In genomic region chr3:71102111-71103039, GRCh38 we compare ENCODE assay signal across 10 cellular contexts.
DNase-seq lines count a peak whose midpoint lies in the region; ATAC-seq, FAIRE-seq and TF ChIP-seq lines count a peak whose summit lies in the region.
"Had no signal": no experiment of that assay in that cellular context is flagged by ENCODE, and none has a peak within 500 bp of the region (broad histone marks: within the 10 kb centered on the region; RNA-seq: fewer than 3 reads in every experiment).

No MANE protein-coding gene starts in this region.

- CTCF ChIA-PET in K562 (lab: Yijun Ruan, JAX; ENCODE audit: low intra/inter-chr PET ratio) = no interaction called here

- no peaks in the 10 kb centered on the region for H4K20me1 ChIP-seq in K562 (replicated peaks; ENCODE audit: control insufficient read depth, insufficient read depth, low read length)

- no peak for ATAC-seq in K562
- peak; percentile 73 to 74 for ATAC-seq in lower lobe of right lung
- ATAC-seq in HG03432 (IDR thresholded peaks at IDR 0.05; ENCODE audit: unreplicated experiment) = no peak
- no peak for ATAC-seq in GM19035 (IDR thresholded peaks at IDR 0.05; ENCODE audit: unreplicated experiment)

- no peaks in the 10 kb centered on the region for H3K9me1 ChIP-seq in K562 (ENCODE audit: control insufficient read depth, insufficient read depth, low read length)

- peaks cover 10% of the 10 kb centered on the region for H3K36me3 Mint-ChIP-seq in IgD-negative memory B cell

- no peak overlapping the region for H3K4me2 ChIP-seq in K562 (ENCODE audit: insufficient read depth, low read length)

- POLR2A ChIA-PET in K562 (lab: Yijun Ruan, JAX) = interaction anchor here (1.0 kb wide), 1 partner anchor 17 kb away, joined by 4 read pairs; no protein-coding TSS in a partner anchor

- TF ChIP-seq EP300 in K562 (IDR thresholded peaks at IDR 0.05; ENCODE audit: low read length) = no peak

- H2AFZ ChIP-seq in K562 (ENCODE audit: low read depth, low read length) = no peak overlapping the region

- H3K36me3 ChIP-seq in K562 (ENCODE audit: control insufficient read depth, insufficient read depth, low read length) = peaks cover 8% of the 10 kb centered on the region; the same call in 2 of the 3 replicates
- H3K36me3 ChIP-seq in lower lobe of right lung = no peaks in the 10 kb centered on the region
- peaks cover 0 to 43% (median 4%) of the 10 kb centered on the region in 6 donors for H3K36me3 ChIP-seq in spleen
- H3K36me3 ChIP-seq: ovary had no signal

- no peak overlapping the region for H3K9ac ChIP-seq in K562 (ENCODE audit: insufficient read depth in 1 of 2, low read depth in 2 of 2, low read length in 2 of 2)

- no peaks in the 10 kb centered on the region for H3K9me3 Mint-ChIP-seq in IgD-negative memory B cell

- peak overlapping the region in 3 of 4 donors; percentile 56 to 75 (median 65) for H3K4me3 Mint-ChIP-seq in IgD-negative memory B cell

- TF ChIP-seq CTCF in K562 (IDR thresholded peaks at IDR 0.05 in 2 of 3, conservative IDR thresholded peaks at IDR 0.05 in 1 of 3; ENCODE audit: insufficient read depth in 2 of 3, low read depth in 1 of 3, low read length in 3 of 3) (no peak), lower lobe of right lung (IDR thresholded peaks at IDR 0.05) (no peak), spleen (IDR thresholded peaks at IDR 0.05 in 8 of 11, conservative IDR thresholded peaks at IDR 0.05 in 3 of 11) (no peak)

- no TSS peak for BruUV-seq in K562 (replicated peaks; lab: Mats Ljungman, UMichigan)

- H3K4me1 ChIP-seq in K562 (replicated peaks in 1 of 2; ENCODE audit: control insufficient read depth in 2 of 2, insufficient read depth in 2 of 2, low read length in 2 of 2) = peaks cover 0 to 6% of the 10 kb centered on the region in 2 experiments; a peak in 3 of 5 replicates
- peaks cover 56% of the 10 kb centered on the region for H3K4me1 ChIP-seq in lower lobe of right lung
- peaks cover 5 to 100% (median 50%) of the 10 kb centered on the region in 6 donors for H3K4me1 ChIP-seq in spleen

- intact Hi-C loops in K562 (cut with micrococcal nuclease) (no loop called here), lower lobe of right lung (cut with DNase I) (no loop called here), spleen (cut with DNase I; ENCODE audit: low total_unique reads) (no loop called here)

- H3K9me3 ChIP-seq in K562 (replicated peaks; ENCODE audit: control insufficient read depth, insufficient read depth, low read depth, low read length) (no peaks in the 10 kb centered on the region), lower lobe of right lung (no peaks in the 10 kb centered on the region), spleen (no peaks in the 10 kb centered on the region)
- H3K9me3 ChIP-seq: ovary had no signal

- peaks cover 7% of the 10 kb centered on the region; the same call in 1 of the 3 replicates for H3K79me2 ChIP-seq in K562 (ENCODE audit: control insufficient read depth, insufficient read depth, low read length)

- H3K27me3 ChIP-seq in K562 (ENCODE audit: control insufficient read depth in 2 of 2, insufficient read depth in 2 of 2, low read length in 2 of 2) (no peaks in the 10 kb centered on the region), lower lobe of right lung (ENCODE audit: low read depth) (no peaks in the 10 kb centered on the region), spleen (replicated peaks in 1 of 7) (no peaks in the 10 kb centered on the region)
- H3K27me3 ChIP-seq: ovary had no signal

- TF ChIP-seq POLR2A in K562 (conservative IDR thresholded peaks at IDR 0.05) (no peak), spleen (IDR thresholded peaks at IDR 0.05) (no peak)

- peaks cover 43 to 74% (median 60%) of the 10 kb centered on the region in 3 donors for H3K4me1 Mint-ChIP-seq in IgD-negative memory B cell

- H3K27ac ChIP-seq in K562 (ENCODE audit: extremely low read depth, low read depth, low read length) = no peak overlapping the region
- H3K27ac ChIP-seq in lower lobe of right lung = peak overlapping the region; percentile 59
- peak overlapping the region in 4 of 8 donors; percentile 7 to 51 (median 23) for H3K27ac ChIP-seq in spleen
- H3K27ac ChIP-seq: ovary had no signal

- WGBS in K562 (ENCODE audit: insufficient coverage, low coverage, missing lambda C conversion rate) = 81% methylated on average over 11 of the region's 11 CpGs
- WGBS in spleen, 5 donors = 60 to 83% (median 64%) methylated on average over 11 of the region's 11 CpGs

- H3K27me3 Mint-ChIP-seq in IgD-negative memory B cell = no peaks in the 10 kb centered on the region

- TF ChIP-seq RAD21 in K562 (CRISPR knock-in tag; conservative IDR thresholded peaks at IDR 0.05 in 1 of 2, IDR thresholded peaks at IDR 0.05 in 1 of 2) = no peak

- no peak for FAIRE-seq in K562 (lab: Jason Lieb, UNC)

- H3K4me3 ChIP-seq in K562 (no peak overlapping the region), lower lobe of right lung (no peak overlapping the region), spleen (no peak overlapping the region)
- H3K4me3 ChIP-seq: ovary had no signal

- in situ Hi-C loops in K562 (cut with MboI) = no loop called here

- DNase-seq in A172 (ENCODE audit: low spot score) (peak; percentile 46), K562 (ENCODE audit: extremely low read depth in 1 of 4, low spot score in 3 of 4) (no peak), lower lobe of right lung (no peak), spleen (no peak), DMS53 treated with DMSO at 0.1 percent for 48 hours (lab: John Stamatoyannopoulos, UW; ENCODE audit: unreplicated experiment) (no peak)
- DNase-seq: NCI-H2171 treated with DMSO at 0.1 percent for 48 hours had no signal

- H3K27ac Mint-ChIP-seq in IgD-negative memory B cell = peak overlapping the region; percentile 18 to 73 (median 25)

TF ChIP-seq in K562, 482 proteins besides CTCF, POLR2A, EP300 and RAD21:
- TF ChIP-seq ZNF133 (CRISPR knock-in tag; IDR thresholded peaks at IDR 0.05) = no peak
- TF ChIP-seq ADNP (tag; IDR thresholded peaks at IDR 0.05) = no peak
- TF ChIP-seq NCOA4 (IDR thresholded peaks at IDR 0.05; ENCODE audit: partially characterized antibody) = no peak
- TF ChIP-seq ATF7 (IDR thresholded peaks at IDR 0.05) = peak; percentile 37; the same call in 1 of the 2 replicates
- peak; percentile 30; the same call in 1 of the 2 replicates for TF ChIP-seq SOX6 (IDR thresholded peaks at IDR 0.05)
- no peak for TF ChIP-seq TEAD1 (CRISPR knock-in tag; IDR thresholded peaks at IDR 0.05)
TF ChIP-seq in K562: peak in this region for 2.

Comparison
In these comparisons a context has a peak if more than half of its experiments do, and no peak if none do; other contexts are left out.
1. ATAC-seq: peak in lower lobe of right lung (2 of 2); none in K562 (single experiment), HG03432 (single experiment) and GM19035 (single experiment).